ENCODE assay signal across 8 cellular contexts in genomic region chr19:1355974-1356865, GRCh38. TPM values are rescaled to one million over a fixed set of nuclear protein-coding genes. Genes with fewer than 3 reads are reported as not detected.
DNase-seq lines count a peak whose midpoint lies in the region; ATAC-seq and TF ChIP-seq lines count a peak whose summit lies in the region.

No MANE protein-coding gene starts in this region.

- H3K36me3 ChIP-seq in DND-41 (ENCODE audit: insufficient read depth, low read length) (peaks cover 52% of the 10 kb centered on the region), esophagus squamous epithelium (peaks cover 0 to 37% (median 0%) of the 10 kb centered on the region in 3 donors)

- H3K4me1 ChIP-seq in DND-41 (ENCODE audit: insufficient read depth, low read length) (peaks cover 42% of the 10 kb centered on the region), esophagus squamous epithelium (peaks cover 12 to 44% (median 23%) of the 10 kb centered on the region in 3 donors)

- intact Hi-C loops in esophagus squamous epithelium (cut with DNase I) = no loop called here

- peak overlapping the region; percentile 37 for H3K27ac Mint-ChIP-seq in progenitor cell of endocrine pancreas

- H3K9ac ChIP-seq in DND-41 (ENCODE audit: low read depth, low read length) = peak overlapping the region; percentile 97

- TF ChIP-seq CTCF in DND-41 (IDR thresholded peaks at IDR 0.05; ENCODE audit: borderline replicate concordance, extremely low read depth, low read length, poor library complexity, severe bottlenecking) (no peak), esophagus squamous epithelium (IDR thresholded peaks at IDR 0.05) (no peak), progenitor cell of endocrine pancreas (IDR thresholded peaks at IDR 0.05; ENCODE audit: unreplicated experiment) (no peak)

- no peaks in the 10 kb centered on the region; the same call in none of the 2 replicates for H4K20me1 ChIP-seq in DND-41 (ENCODE audit: insufficient read depth, low read length)

- H2AFZ ChIP-seq in DND-41 (ENCODE audit: low read depth, low read length) = peak overlapping the region; percentile 62; the same call in 1 of the 2 replicates

- DNase-seq in DND-41 (no peak), RPMI7951 (ENCODE audit: low read depth) (peak; percentile 45), esophagus squamous epithelium (lab: John Stamatoyannopoulos, UW) (no peak), progenitor cell of endocrine pancreas (ENCODE audit: low spot score, unreplicated experiment) (no peak), NCI-H2196 treated with DMSO at 0.1 percent for 48 hours (lab: John Stamatoyannopoulos, UW; ENCODE audit: unreplicated experiment) (no peak), COLO668 (lab: John Stamatoyannopoulos, UW; ENCODE audit: unreplicated experiment) (no peak), HuH-7 (ENCODE audit: low spot score) (no peak)

- peak overlapping the region; percentile 74; the same call in 1 of the 2 replicates for H3K27ac ChIP-seq in DND-41 (ENCODE audit: low read length)
- H3K27ac ChIP-seq in esophagus squamous epithelium = peak overlapping the region in 3 of 4 donors; percentile 85 to 96 (median 94)

- H3K4me3 ChIP-seq in DND-41 (ENCODE audit: low read depth in 1 of 2, low read length in 2 of 2) = peak overlapping the region; percentile 84 to 90; a peak in 3 of 4 replicates
- peak overlapping the region; percentile 75 to 94 (median 84) for H3K4me3 ChIP-seq in esophagus squamous epithelium

- H3K4me1 Mint-ChIP-seq in progenitor cell of endocrine pancreas (ENCODE audit: low read depth) = peaks cover 11% of the 10 kb centered on the region

- H3K36me3 Mint-ChIP-seq in progenitor cell of endocrine pancreas (ENCODE audit: insufficient read depth) = peaks cover 9% of the 10 kb centered on the region

- peak overlapping the region; percentile 88 for H3K4me2 ChIP-seq in DND-41 (ENCODE audit: insufficient read depth, low read length)

- no peaks in the 10 kb centered on the region for H3K27me3 ChIP-seq in DND-41 (ENCODE audit: insufficient read depth, low read length, poor library complexity)
- no peaks in the 10 kb centered on the region for H3K27me3 ChIP-seq in esophagus squamous epithelium

- no peak for TF ChIP-seq POLR2A in esophagus squamous epithelium (IDR thresholded peaks at IDR 0.05)

- H3K27me3 Mint-ChIP-seq in progenitor cell of endocrine pancreas = no peaks in the 10 kb centered on the region

- ATAC-seq in DND-41 (ENCODE audit: insufficient read depth, low read depth) (no peak), HG03354 (IDR thresholded peaks at IDR 0.05; ENCODE audit: poor library complexity, severe bottlenecking, unreplicated experiment) (no peak)

- WGBS in esophagus squamous epithelium, 2 donors = 26 to 45% methylated on average over 19 of the region's 23 CpGs

- H3K4me3 Mint-ChIP-seq in progenitor cell of endocrine pancreas (ENCODE audit: low read depth) = peak overlapping the region; percentile 78

- peaks cover 40% of the 10 kb centered on the region for H3K79me2 ChIP-seq in DND-41 (ENCODE audit: insufficient read depth, low read length)

- H3K9me3 ChIP-seq in DND-41 (ENCODE audit: insufficient read depth, low read length, severe bottlenecking) (no peaks in the 10 kb centered on the region), esophagus squamous epithelium (no peaks in the 10 kb centered on the region)

- no peaks in the 10 kb centered on the region for H3K9me3 Mint-ChIP-seq in progenitor cell of endocrine pancreas (ENCODE audit: low read depth)

RNA-seq across cellular contexts. Expression of gene NDUFS7, which starts 27.5 kb away (rescaled TPM):
- total RNA-seq in RPMI7951 (2014; rRNA removed; shearing (Covaris generic)) = 99.1 and 139 TPM in 2 replicates
- total RNA-seq in esophagus squamous epithelium (100 to 1,000 TPM; 124 to 191 (median 165) TPM), progenitor cell of endocrine pancreas (56.8 and 62.4 TPM in 2 replicates)

RNA-seq across cellular contexts. Expression of gene GAMT, which starts 45.1 kb away (rescaled TPM):
- total RNA-seq in RPMI7951 (2014; rRNA removed; shearing (Covaris generic)) = 15.3 and 24.9 TPM in 2 replicates
- total RNA-seq in esophagus squamous epithelium (10 to 100 TPM in 3 of 4 donors, 1 to 10 TPM in 1; 2.4 to 40.0 (median 13.1) TPM), progenitor cell of endocrine pancreas (47.0 and 48.5 TPM in 2 replicates)

RNA-seq across cellular contexts. Expression of gene DAZAP1, which starts 51.2 kb away (rescaled TPM):
- total RNA-seq in RPMI7951 (2014; rRNA removed; shearing (Covaris generic)) = 43.9 and 88.3 TPM in 2 replicates
- total RNA-seq in esophagus squamous epithelium (10 to 100 TPM; 60.2 to 76.0 (median 69.0) TPM), progenitor cell of endocrine pancreas (131 and 136 TPM in 2 replicates)
